Comparison of ENCODE assay signal across 15 cellular contexts in the genomic region with DNA sequence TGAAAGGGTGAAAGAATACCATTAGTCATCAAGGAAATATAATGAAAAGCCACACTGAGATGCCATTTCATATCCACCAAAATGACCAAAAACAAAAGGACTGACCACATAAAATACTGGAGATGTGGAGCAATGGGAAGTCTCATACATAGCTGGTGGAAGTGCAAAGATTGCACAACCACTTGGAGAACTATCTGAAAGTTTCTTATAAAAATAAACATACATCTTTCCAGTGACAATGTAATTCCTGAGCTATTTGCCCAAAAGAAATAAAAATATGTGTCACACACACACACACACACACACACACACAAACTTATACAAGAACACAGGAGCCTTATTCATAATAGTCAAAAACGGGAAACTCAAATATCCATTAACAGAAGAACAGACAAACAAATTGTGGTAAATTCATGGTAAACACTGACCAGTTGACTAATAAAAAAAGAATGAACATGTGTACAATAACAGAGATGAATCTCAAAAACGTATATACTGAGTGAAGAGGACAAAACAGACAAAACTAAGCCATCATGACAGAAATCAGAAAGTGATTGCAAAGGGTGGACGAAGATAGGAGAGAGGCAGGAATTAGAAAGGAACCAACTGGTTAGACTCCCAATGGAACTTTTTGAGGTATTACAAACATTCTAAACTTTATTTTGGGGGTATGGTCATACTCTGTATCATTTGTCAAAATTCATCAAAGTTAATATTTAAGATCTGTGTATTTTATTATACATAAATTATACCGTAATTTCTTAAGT. TPM values are rescaled to one million over a fixed set of nuclear protein-coding genes. Genes with fewer than 3 reads are reported as not detected.
DNase-seq lines count a peak whose midpoint lies in the region; ATAC-seq and TF ChIP-seq lines count a peak whose summit lies in the region.
"Had no signal": no experiment of that assay in that cellular context is flagged by ENCODE, and none has a peak within 500 bp of the region (broad histone marks: within the 10 kb centered on the region; RNA-seq: fewer than 3 reads in every experiment).

No MANE protein-coding gene starts in this region.

- ATAC-seq in Right ventricle myocardium inferior (peak; percentile 31), HG02588 (IDR thresholded peaks at IDR 0.05; ENCODE audit: unreplicated experiment) (no peak)
- ATAC-seq: activated naive CD4-positive, alpha-beta T cell treated with anti-CD3 and anti-CD28 coated beads, Interleukin-2, amount 50 U/mL, for 72 hours; esophagus mucosa had no signal

- no peak for TF ChIP-seq CTCF in left ventricle myocardium inferior (IDR thresholded peaks at IDR 0.05; ENCODE audit: borderline replicate concordance)
- no peak for TF ChIP-seq CTCF in VCaP (conservative IDR thresholded peaks at IDR 0.05)
- no peak for TF ChIP-seq CTCF in type B pancreatic cell (conservative IDR thresholded peaks at IDR 0.05)

- peaks cover 88% of the 10 kb centered on the region for H3K4me1 ChIP-seq in left ventricle myocardium inferior

- H3K36me3 Mint-ChIP-seq in type B pancreatic cell: peaks cover 17% of the 10 kb centered on the region

- H3K27ac ChIP-seq in left ventricle myocardium inferior (replicated peaks) (no peak overlapping the region), VCaP (peak overlapping the region; percentile 74; the same call in 1 of the 2 replicates)
- H3K27ac ChIP-seq: BLaER1 had no signal

- H3K4me3 Mint-ChIP-seq in type B pancreatic cell: no peak overlapping the region

- peak overlapping the region; percentile 2 for H3K27ac Mint-ChIP-seq in type B pancreatic cell
- H3K27ac Mint-ChIP-seq: activated naive CD4-positive, alpha-beta T cell treated with anti-CD3 and anti-CD28 coated beads, Interleukin-2, amount 50 U/mL, for 72 hours had no signal

- intact Hi-C loops in Right ventricle myocardium inferior (cut with DNase I) (loop anchor here (5.0 kb wide), 1 partner anchor 35 kb away; no protein-coding TSS in a partner anchor), left ventricle myocardium inferior (cut with micrococcal nuclease) (no loop called here)

- peaks cover 19% of the 10 kb centered on the region for H3K4me1 Mint-ChIP-seq in type B pancreatic cell (ENCODE audit: unreplicated experiment)

- H3K27me3 ChIP-seq in left ventricle myocardium inferior (ENCODE audit: low read depth): no peaks in the 10 kb centered on the region
- H3K27me3 ChIP-seq: BLaER1 had no signal

- no peak overlapping the region for H3K4me3 ChIP-seq in left ventricle myocardium inferior
- H3K4me3 ChIP-seq: BLaER1 had no signal

- H3K27me3 Mint-ChIP-seq in type B pancreatic cell: no peaks in the 10 kb centered on the region

- DNase-seq in Right ventricle myocardium inferior (ENCODE audit: missing footprints): no peak
- no peak for DNase-seq in left ventricle myocardium inferior
- peak; percentile 88 for DNase-seq in foreskin melanocyte
- no peak for DNase-seq in type B pancreatic cell (ENCODE audit: extremely low spot score, unreplicated experiment)
- no peak for DNase-seq in activated CD4-positive, CD25-positive, alpha-beta regulatory T cell (lab: John Stamatoyannopoulos, UW)
- DNase-seq in stimulated activated naive CD4-positive, alpha-beta T cell treated with Interleukin-2 at 50 U/mL for 16 hours (lab: John Stamatoyannopoulos, UW): no peak
- DNase-seq: activated CD4-positive, CD25-positive, alpha-beta regulatory T cell treated with anti-CD3 and anti-CD28 coated beads, Interleukin-2, amount 50 U/mL, for 72 hours; mesendoderm; NCI-H1048; NK-92 treated with Interleukin-12 subunit alpha and Interleukin-12 subunit beta, amount 100 ng/mL, for 24 hours had no signal

- H3K9me3 Mint-ChIP-seq in type B pancreatic cell: peaks cover 4% of the 10 kb centered on the region

- H3K9me3 ChIP-seq in left ventricle myocardium inferior (replicated peaks): peaks cover under 1% of the 10 kb centered on the region

- H3K36me3 ChIP-seq in left ventricle myocardium inferior: peaks cover 4% of the 10 kb centered on the region

RNA-seq across cellular contexts. Expression of a gene that starts 21.5 kb away (rescaled TPM):
- 28.4 TPM for total RNA-seq in Right ventricle myocardium inferior
- total RNA-seq in left ventricle myocardium inferior: 27.5 TPM
- 34.4 and 47.5 TPM in 2 replicates for total RNA-seq in type B pancreatic cell (ENCODE audit: low replicate concordance)
